In the genomic region with DNA sequence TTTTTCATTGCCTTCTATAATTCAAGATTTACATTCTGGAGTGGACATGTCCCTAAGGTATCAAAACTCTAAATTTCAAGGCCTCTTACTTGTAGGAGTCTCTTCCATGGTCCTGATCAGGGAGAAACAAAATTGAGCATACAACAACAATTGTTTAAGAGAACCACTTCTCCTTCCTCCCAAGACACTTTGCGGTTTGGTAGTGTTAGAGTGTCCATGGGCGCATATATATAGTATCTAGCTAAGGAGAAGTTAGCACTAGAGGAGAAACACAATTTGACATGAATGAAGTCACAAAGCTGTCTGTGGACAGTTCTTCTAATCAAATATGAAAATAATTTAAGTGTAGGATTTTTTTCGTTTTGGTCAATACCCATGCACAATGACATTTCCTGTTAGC, we compare ENCODE assay signal across 29 cellular contexts.
"Had no signal": no experiment of that assay in that cellular context is flagged by ENCODE, and none has a peak within 500 bp of the region (broad histone marks: within the 10 kb centered on the region; RNA-seq: fewer than 3 reads in every experiment).

No MANE protein-coding gene starts in this region.

- DNase-seq: activated CD4-positive, alpha-beta T cell treated with anti-CD3 and anti-CD28 coated beads for 36 hours; activated CD4-positive, alpha-beta T cell treated with anti-CD3 and anti-CD28 coated beads, Interleukin-2, amount 10 ng/mL, durations not matched to agents 7 days and 5 days; activated CD4-positive, alpha-beta T cell treated with anti-CD3 and anti-CD28 coated beads, Interleukin-2, amount 50 U/mL, for 48 hours; activated CD8-positive, alpha-beta T cell treated with anti-CD3 and anti-CD28 coated beads, Interleukin-2, amount 10 ng/mL, durations not matched to agents 7 days and 5 days; activated gamma-delta T cell treated with Interleukin-2 at 50 U/mL for 16 hours; activated naive CD4-positive, alpha-beta T cell treated with anti-CD3 and anti-CD28 coated beads for 36 hours; activated T-cell treated with anti-CD3 and anti-CD28 coated beads, Interleukin-2, amount 50 U/mL, for 24 hours; adrenal gland; body of pancreas; MM.1S; NCI-H1092; NCI-H1417; NCI-H146; NCI-H187; NCI-H2029 treated with DMSO at 0.1 percent for 48 hours; NCI-H2107; NCI-H2171; NCI-H510A; NCI-H526; NCI-H748 treated with DMSO at 0.1 percent for 48 hours; NK-92 treated with Interleukin-12 subunit alpha and Interleukin-12 subunit beta, amount 100 ng/mL, for 24 hours; OCI-M1; Right ventricle myocardium superior had no signal

- ATAC-seq: activated CD4-positive, alpha-beta T cell treated with anti-CD3 and anti-CD28 coated beads for 36 hours; activated CD4-positive, CD25-positive, alpha-beta regulatory T cell treated with anti-CD3 and anti-CD28 coated beads, Interleukin-2, amount 50 U/mL, for 24 hours; activated CD8-positive, alpha-beta T cell treated with anti-CD3 and anti-CD28 coated beads, Interleukin-2, amount 10 ng/mL, durations not matched to agents 7 days and 5 days; activated naive CD4-positive, alpha-beta T cell treated with anti-CD3 and anti-CD28 coated beads, Interleukin-2, amount 50 U/mL, for 72 hours; body of pancreas; WTC11 had no signal

- H3K4me3 ChIP-seq: adrenal gland, body of pancreas, breast epithelium, SK-N-MC had no signal

- H3K27ac ChIP-seq: adrenal gland, body of pancreas, breast epithelium, KMS-11, SK-N-MC had no signal

- H3K36me3 ChIP-seq: adrenal gland, breast epithelium had no signal

- H3K4me1 ChIP-seq: adrenal gland, body of pancreas, breast epithelium had no signal

- H3K9me3 ChIP-seq: adrenal gland, body of pancreas had no signal

- H3K27me3 ChIP-seq: adrenal gland, body of pancreas, breast epithelium had no signal
